Comparison of ENCODE assay signal across 9 cellular contexts in genomic region chr14:71355324-71356201, GRCh38. TPM values are rescaled to one million over a fixed set of nuclear protein-coding genes. Genes with fewer than 3 reads are reported as not detected.
DNase-seq lines count a peak whose midpoint lies in the region; ATAC-seq and TF ChIP-seq lines count a peak whose summit lies in the region.
"Had no signal": no experiment of that assay in that cellular context is flagged by ENCODE, and none has a peak within 500 bp of the region (broad histone marks: within the 10 kb centered on the region; RNA-seq: fewer than 3 reads in every experiment).

No MANE protein-coding gene starts in this region.

- H3K36me3 ChIP-seq in brain microvascular endothelial cell (replicated peaks): no peaks in the 10 kb centered on the region
- no peaks in the 10 kb centered on the region for H3K36me3 ChIP-seq in lung (ENCODE audit: control insufficient read depth in 2 of 2, insufficient read depth in 2 of 2, low read length in 2 of 2)

- CTCF ChIA-PET in activated CD4-positive, alpha-beta T cell treated with anti-CD3 and anti-CD28 coated beads, Interleukin-2, amount 10 ng/mL, durations not matched to agents 7 days and 5 days (lab: Charles Lee): interaction anchor here (0.7 kb wide), 1 partner anchor 64 kb away, joined by 5 read pairs; no protein-coding TSS in a partner anchor

- TF ChIP-seq CTCF in brain microvascular endothelial cell (IDR thresholded peaks at IDR 0.05; ENCODE audit: low read depth, low read length, missing control alignments) (no peak), lung (IDR thresholded peaks at IDR 0.05; ENCODE audit: control extremely low read depth, extremely low read depth) (no peak)

- H3K27ac Mint-ChIP-seq in stimulated activated naive CD8-positive, alpha-beta T cell treated with anti-CD3 and anti-CD28 coated beads, Interleukin-15, amount 100 ng/mL, for 72 hours: peak overlapping the region in 1 of 2 donors; percentile 27
- H3K27ac Mint-ChIP-seq in activated CD4-positive, alpha-beta T cell treated with anti-CD3 and anti-CD28 coated beads, Interleukin-2, amount 10 ng/mL, durations not matched to agents 7 days and 5 days: no peak overlapping the region

- peaks cover 54% of the 10 kb centered on the region for H3K36me3 Mint-ChIP-seq in activated CD4-positive, alpha-beta T cell treated with anti-CD3 and anti-CD28 coated beads, Interleukin-2, amount 10 ng/mL, durations not matched to agents 7 days and 5 days (ENCODE audit: low read depth)

- in situ Hi-C loops in brain microvascular endothelial cell (cut with HindIII; ENCODE audit: low pct_ligation_motif_present, low sequenced_read_pairs): no loop called here

- no peaks in the 10 kb centered on the region for H3K9me3 ChIP-seq in lung (ENCODE audit: control insufficient read depth in 2 of 2, insufficient read depth in 1 of 2, low read length in 1 of 2)

- 31 to 49% methylated on average over 5 of the region's 5 CpGs for WGBS in lung, 2 donors

- H3K27me3 ChIP-seq in brain microvascular endothelial cell (replicated peaks): no peaks in the 10 kb centered on the region
- no peaks in the 10 kb centered on the region for H3K27me3 ChIP-seq in lung (ENCODE audit: control insufficient read depth, insufficient read depth)

- H3K27ac ChIP-seq in brain microvascular endothelial cell: peak overlapping the region; percentile 28
- no peak overlapping the region for H3K27ac ChIP-seq in lung (ENCODE audit: low read depth in 1 of 2, low read length in 1 of 2)
- H3K27ac ChIP-seq: C4-2B had no signal

- no peak overlapping the region for H3K4me3 Mint-ChIP-seq in stimulated activated naive CD8-positive, alpha-beta T cell treated with anti-CD3 and anti-CD28 coated beads, Interleukin-15, amount 100 ng/mL, for 72 hours
- no peak overlapping the region for H3K4me3 Mint-ChIP-seq in activated CD4-positive, alpha-beta T cell treated with anti-CD3 and anti-CD28 coated beads, Interleukin-2, amount 10 ng/mL, durations not matched to agents 7 days and 5 days

- H3K4me1 Mint-ChIP-seq in stimulated activated naive CD8-positive, alpha-beta T cell treated with anti-CD3 and anti-CD28 coated beads, Interleukin-15, amount 100 ng/mL, for 72 hours: peaks cover 50% of the 10 kb centered on the region
- peaks cover 12% of the 10 kb centered on the region for H3K4me1 Mint-ChIP-seq in activated CD4-positive, alpha-beta T cell treated with anti-CD3 and anti-CD28 coated beads, Interleukin-2, amount 10 ng/mL, durations not matched to agents 7 days and 5 days

- H3K4me3 ChIP-seq in brain microvascular endothelial cell (ENCODE audit: low read depth, low read length): no peak overlapping the region
- no peak overlapping the region for H3K4me3 ChIP-seq in lung

- no peaks in the 10 kb centered on the region for H3K27me3 Mint-ChIP-seq in stimulated activated naive CD8-positive, alpha-beta T cell treated with anti-CD3 and anti-CD28 coated beads, Interleukin-15, amount 100 ng/mL, for 72 hours
- no peaks in the 10 kb centered on the region for H3K27me3 Mint-ChIP-seq in activated CD4-positive, alpha-beta T cell treated with anti-CD3 and anti-CD28 coated beads, Interleukin-2, amount 10 ng/mL, durations not matched to agents 7 days and 5 days

- H3K4me1 ChIP-seq in lung (ENCODE audit: control insufficient read depth in 2 of 2, insufficient read depth in 2 of 2, low read length in 2 of 2): peaks cover 4 to 5% of the 10 kb centered on the region in 2 donors

- POLR2A ChIA-PET in activated CD4-positive, alpha-beta T cell treated with anti-CD3 and anti-CD28 coated beads, Interleukin-2, amount 10 ng/mL, durations not matched to agents 7 days and 5 days (lab: Charles Lee): no interaction called here

- no peak for DNase-seq in stimulated activated naive CD8-positive, alpha-beta T cell treated with anti-CD3 and anti-CD28 coated beads, Interleukin-15, Interleukin-2, amounts not matched to agents 100 U/mL and 50 U/mL, for 24 hours
- no peak for DNase-seq in stimulated activated naive CD8-positive, alpha-beta T cell treated with anti-CD3 and anti-CD28 coated beads, Interleukin-15, amount 100 ng/mL, for 72 hours
- DNase-seq in brain microvascular endothelial cell (no peak), lung (ENCODE audit: low spot score) (no peak)
- DNase-seq in activated CD4-positive, alpha-beta T cell treated with anti-CD3 and anti-CD28 coated beads, Interleukin-2, amount 10 ng/mL, durations not matched to agents 7 days and 5 days: no peak
- DNase-seq in stimulated activated CD4-positive, alpha-beta T cell treated with anti-CD3 and anti-CD28 coated beads, Interleukin-4, amount 100 ng/mL, for 24 hours: no peak

- peak; percentile 10 for ATAC-seq in stimulated activated naive CD8-positive, alpha-beta T cell treated with anti-CD3 and anti-CD28 coated beads, Interleukin-15, Interleukin-2, amounts not matched to agents 100 U/mL and 50 U/mL, for 24 hours
- no peak for ATAC-seq in stimulated activated naive CD8-positive, alpha-beta T cell treated with anti-CD3 and anti-CD28 coated beads, Interleukin-15, amount 100 ng/mL, for 72 hours
- ATAC-seq in lung (ENCODE audit: insufficient read depth, low FRiP score): peak; percentile 47
- no peak for ATAC-seq in GM18873 (IDR thresholded peaks at IDR 0.05; ENCODE audit: low FRiP score, unreplicated experiment)
- ATAC-seq in GM21526 (IDR thresholded peaks at IDR 0.05; ENCODE audit: low FRiP score, unreplicated experiment): no peak

- peaks cover 12 to 29% of the 10 kb centered on the region in 2 donors for H3K9me3 Mint-ChIP-seq in stimulated activated naive CD8-positive, alpha-beta T cell treated with anti-CD3 and anti-CD28 coated beads, Interleukin-15, amount 100 ng/mL, for 72 hours
- H3K9me3 Mint-ChIP-seq in activated CD4-positive, alpha-beta T cell treated with anti-CD3 and anti-CD28 coated beads, Interleukin-2, amount 10 ng/mL, durations not matched to agents 7 days and 5 days: peaks cover 28% of the 10 kb centered on the region

RNA-seq across cellular contexts. Expression of gene SIPA1L1, which starts 35.3 kb away (rescaled TPM):
- 10 to 100 TPM; 45.2 to 54.9 TPM for total RNA-seq in lung
- polyA plus RNA-seq in lung: 10 to 100 TPM; 19.7 to 21.9 TPM
- 10 to 100 TPM; 46.8 to 56.0 TPM for total RNA-seq in activated CD4-positive, alpha-beta T cell treated with anti-CD3 and anti-CD28 coated beads, Interleukin-2, amount 10 ng/mL, durations not matched to agents 7 days and 5 days

Comparison
In these comparisons a context has a peak if more than half of its experiments do, and no peak if none do; other contexts are left out.
1. ATAC-seq: peak in stimulated activated naive CD8-positive, alpha-beta T cell treated with anti-CD3 and anti-CD28 coated beads, Interleukin-15, Interleukin-2, amounts not matched to agents 100 U/mL and 50 U/mL, for 24 hours (single experiment) and lung (single experiment); none in stimulated activated naive CD8-positive, alpha-beta T cell treated with anti-CD3 and anti-CD28 coated beads, Interleukin-15, amount 100 ng/mL, for 72 hours (single experiment), GM18873 (single experiment) and GM21526 (single experiment).